Comparison of ENCODE assay signal across 1 cellular context in genomic region chr6:36592221-36592655, GRCh38.
TF ChIP-seq lines count a peak whose summit lies in the region.

No MANE protein-coding gene starts in this region.

TF ChIP-seq in IMR-90, 13 proteins besides CTCF, POLR2A, EP300 and RAD21:
- TF ChIP-seq BHLHE40 (IDR thresholded peaks at IDR 0.05; ENCODE audit: low read depth, low read length) (no peak), RCOR1 (IDR thresholded peaks at IDR 0.05; ENCODE audit: insufficient replicate concordance, low read length) (no peak), CEBPB (IDR thresholded peaks at IDR 0.05; ENCODE audit: low read depth, low read length) (no peak), FOS (IDR thresholded peaks at IDR 0.05; ENCODE audit: low read depth, low read length) (no peak), SMC3 (IDR thresholded peaks at IDR 0.05; ENCODE audit: low read depth, low read length) (no peak), MAFK (IDR thresholded peaks at IDR 0.05; ENCODE audit: low read depth, low read length) (no peak), NFE2L2 (IDR thresholded peaks at IDR 0.05; ENCODE audit: low read depth, low read length) (no peak), RFX5 (IDR thresholded peaks at IDR 0.05; ENCODE audit: low read depth, low read length) (no peak), ELK1 (IDR thresholded peaks at IDR 0.05; ENCODE audit: borderline replicate concordance, low read depth, low read length) (no peak), MXI1 (IDR thresholded peaks at IDR 0.05; ENCODE audit: borderline replicate concordance, low read depth, low read length) (no peak), MAZ (IDR thresholded peaks at IDR 0.05; ENCODE audit: borderline replicate concordance, low read depth, low read length) (no peak), USF2 (IDR thresholded peaks at IDR 0.05; ENCODE audit: low read depth, low read length) (no peak), CHD1 (IDR thresholded peaks at IDR 0.05; ENCODE audit: low read depth, low read length) (no peak)
